In the genomic region with DNA sequence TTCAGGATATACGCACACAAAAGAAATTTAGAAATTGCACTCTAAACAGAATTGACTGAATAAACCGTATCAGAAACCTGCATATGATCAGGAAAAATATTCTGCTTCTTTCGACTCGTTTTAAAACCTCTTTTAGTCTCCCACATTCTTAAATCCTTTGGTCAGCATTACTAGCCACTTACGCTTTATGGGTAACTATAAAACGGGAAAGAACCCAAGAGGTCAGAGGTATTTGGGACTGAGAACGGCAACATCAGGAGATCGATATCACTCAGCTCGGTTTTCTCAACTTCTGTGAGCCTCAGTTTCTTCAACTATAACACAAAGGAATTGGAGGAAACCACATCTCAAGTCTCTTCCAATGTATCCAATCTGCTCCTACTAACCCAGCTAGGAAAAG, we compare ENCODE assay signal across 24 cellular contexts. TPM values are rescaled to one million over a fixed set of nuclear protein-coding genes. Genes with fewer than 3 reads are reported as not detected.
"Had no signal": no experiment of that assay in that cellular context is flagged by ENCODE, and none has a peak within 500 bp of the region (broad histone marks: within the 10 kb centered on the region; RNA-seq: fewer than 3 reads in every experiment).

No MANE protein-coding gene starts in this region.

- H3K27me3 ChIP-seq: cardiac muscle cell, dorsolateral prefrontal cortex, suprapubic skin, transverse colon had no signal

- ATAC-seq: natural killer cell treated with Interleukin-12 subunit alpha and Interleukin-12 subunit beta and Interleukin-15 and Interleukin-18, amount 100 ng/mL, for 72 hours had no signal

- H3K9me3 ChIP-seq: suprapubic skin, transverse colon had no signal

- H3K4me3 ChIP-seq: cardiac muscle cell, coronary artery, dorsolateral prefrontal cortex, skin epidermis, suprapubic skin, transverse colon had no signal

- H3K27ac ChIP-seq: cardiac muscle cell, skin epidermis, suprapubic skin, transverse colon had no signal

- DNase-seq: activated CD4-positive, alpha-beta memory T cell treated with anti-CD3 and anti-CD28 coated beads, Interleukin-2, amount 10 ng/mL, durations not matched to agents 7 days and 5 days; activated CD4-positive, alpha-beta T cell treated with anti-CD3 and anti-CD28 coated beads for 1 hour; activated CD4-positive, alpha-beta T cell treated with anti-CD3 and anti-CD28 coated beads, Interleukin-2, amount 10 ng/mL, durations not matched to agents 7 days and 5 days; activated T-cell treated with anti-CD3 and anti-CD28 coated beads, Interleukin-2, amount 50 U/mL, for 48 hours; cerebellar nuclear complex; dorsolateral prefrontal cortex; effector memory CD4-positive, alpha-beta T cell; left ventricle myocardium superior; posterior cingulate gyrus; stimulated activated CD4-positive, alpha-beta T cell treated with anti-CD3 and anti-CD28 coated beads, Interleukin-12 subunit alpha, Interleukin-12 subunit beta, amount 100 ng/mL, for 4 hours; stimulated activated naive CD4-positive, alpha-beta T cell; T-helper 2 cell; transverse colon had no signal

- H3K4me1 ChIP-seq: transverse colon had no signal

- FAIRE-seq: frontal cortex, islet of Langerhans had no signal

RNA-seq across cellular contexts. Expression of a gene that starts 36.4 kb away (rescaled TPM):
- total RNA-seq: activated CD4-positive, alpha-beta memory T cell treated with anti-CD3 and anti-CD28 coated beads, Interleukin-2, amount 10 ng/mL, durations not matched to agents 7 days and 5 days; activated CD4-positive, alpha-beta T cell treated with anti-CD3 and anti-CD28 coated beads, Interleukin-2, amount 10 ng/mL, durations not matched to agents 7 days and 5 days; activated T-helper 2 cell treated with anti-CD3 and anti-CD28 coated beads, Interferon-gamma antibody, Interleukin-2, Interleukin-4, amounts not matched to agents 10 μg/mL and 5 μg/mL and 100 μg/mL, durations not matched to agents 14 hours and 24 hours and 36 hours; cardiac muscle cell; epithelial cell of proximal tubule; natural killer cell treated with Interleukin-12 subunit alpha and Interleukin-12 subunit beta and Interleukin-15 and Interleukin-18, amount 100 ng/mL, for 72 hours; osteoblast; WTC11 had no signal
- polyA plus RNA-seq: cardiac muscle cell had no signal
